Comparison of ENCODE assay signal across 31 cellular contexts in the genomic region with DNA sequence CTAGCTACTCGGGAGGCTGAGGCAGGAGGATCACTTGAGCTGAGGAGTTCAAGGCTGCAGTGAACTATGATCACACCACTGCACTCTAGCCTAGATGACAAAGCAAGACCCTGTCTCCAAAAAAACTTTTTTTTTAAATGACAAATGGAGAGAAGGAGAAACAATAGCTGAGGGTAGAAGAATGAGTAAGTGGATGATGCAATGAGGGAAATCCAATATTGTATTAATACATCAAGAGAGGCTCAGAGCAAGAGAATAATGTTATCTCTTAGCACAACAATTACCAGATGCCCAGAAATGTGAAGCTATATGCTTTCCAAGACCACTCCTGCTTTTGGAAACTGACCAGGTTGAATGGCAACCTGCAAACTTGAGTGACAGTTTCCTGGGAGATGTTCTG. TPM values are rescaled to one million over a fixed set of nuclear protein-coding genes. Genes with fewer than 3 reads are reported as not detected.
"Had no signal": no experiment of that assay in that cellular context is flagged by ENCODE, and none has a peak within 500 bp of the region (broad histone marks: within the 10 kb centered on the region; RNA-seq: fewer than 3 reads in every experiment).

No MANE protein-coding gene starts in this region.

- ATAC-seq: activated CD4-positive, alpha-beta T cell treated with anti-CD3 and anti-CD28 coated beads for 36 hours; activated CD8-positive, alpha-beta T cell treated with anti-CD3 and anti-CD28 coated beads for 36 hours; activated T-cell treated with anti-CD3 and anti-CD28 coated beads, Interleukin-2, amount 50 U/mL, for 4 hours; activated T-helper 17 cell treated with anti-CD3 and anti-CD28 coated beads, Interleukin-2, amount 50 U/mL, for 72 hours; body of pancreas; foreskin keratinocyte; gastrocnemius medialis; heart left ventricle had no signal

- H3K27ac Mint-ChIP-seq: activated CD4-positive, alpha-beta T cell treated with anti-CD3 and anti-CD28 coated beads for 36 hours; activated CD4-positive, alpha-beta T cell treated with anti-CD3 and anti-CD28 coated beads, Interleukin-2, amount 10 ng/mL, durations not matched to agents 7 days and 5 days; activated CD8-positive, alpha-beta T cell treated with anti-CD3 and anti-CD28 coated beads for 36 hours; activated naive CD8-positive, alpha-beta T cell; activated T-helper 17 cell treated with anti-CD3 and anti-CD28 coated beads, Interleukin-2, amount 50 U/mL, for 72 hours had no signal

- H3K4me3 ChIP-seq: body of pancreas, cardiac muscle cell, colonic mucosa, esophagus squamous epithelium, gastrocnemius medialis, heart left ventricle had no signal

- H3K36me3 Mint-ChIP-seq: activated naive CD8-positive, alpha-beta T cell had no signal

- H3K27me3 ChIP-seq: body of pancreas, cardiac muscle cell, colonic mucosa, esophagus squamous epithelium, foreskin keratinocyte had no signal

- H3K36me3 ChIP-seq: cardiac muscle cell, colonic mucosa, esophagus squamous epithelium, gastrocnemius medialis, heart left ventricle had no signal

- FAIRE-seq: endometrium had no signal

- H3K27me3 Mint-ChIP-seq: activated CD4-positive, alpha-beta T cell treated with anti-CD3 and anti-CD28 coated beads for 36 hours; activated CD8-positive, alpha-beta T cell treated with anti-CD3 and anti-CD28 coated beads for 36 hours; activated naive CD8-positive, alpha-beta T cell; activated T-helper 17 cell treated with anti-CD3 and anti-CD28 coated beads, Interleukin-2, amount 50 U/mL, for 72 hours had no signal

- H3K4me3 Mint-ChIP-seq: activated CD4-positive, alpha-beta T cell treated with anti-CD3 and anti-CD28 coated beads for 36 hours; activated CD4-positive, alpha-beta T cell treated with anti-CD3 and anti-CD28 coated beads, Interleukin-2, amount 10 ng/mL, durations not matched to agents 7 days and 5 days; activated CD8-positive, alpha-beta T cell treated with anti-CD3 and anti-CD28 coated beads for 36 hours; activated naive CD8-positive, alpha-beta T cell; activated T-cell treated with anti-CD3 and anti-CD28 coated beads, Interleukin-2, amount 50 U/mL, for 4 hours; activated T-helper 17 cell treated with anti-CD3 and anti-CD28 coated beads, Interleukin-2, amount 50 U/mL, for 72 hours had no signal

- H3K4me1 Mint-ChIP-seq: activated CD4-positive, alpha-beta T cell treated with anti-CD3 and anti-CD28 coated beads for 36 hours; activated CD4-positive, alpha-beta T cell treated with anti-CD3 and anti-CD28 coated beads, Interleukin-2, amount 10 ng/mL, durations not matched to agents 7 days and 5 days; activated T-helper 17 cell treated with anti-CD3 and anti-CD28 coated beads, Interleukin-2, amount 50 U/mL, for 72 hours had no signal

- H3K9me3 Mint-ChIP-seq: activated CD4-positive, alpha-beta T cell treated with anti-CD3 and anti-CD28 coated beads, Interleukin-2, amount 10 ng/mL, durations not matched to agents 7 days and 5 days; activated CD8-positive, alpha-beta T cell treated with anti-CD3 and anti-CD28 coated beads for 36 hours; activated T-cell treated with anti-CD3 and anti-CD28 coated beads, Interleukin-2, amount 50 U/mL, for 4 hours; activated T-helper 17 cell treated with anti-CD3 and anti-CD28 coated beads, Interleukin-2, amount 50 U/mL, for 72 hours had no signal

- DNase-seq: activated CD4-positive, alpha-beta T cell treated with anti-CD3 and anti-CD28 coated beads for 36 hours; activated CD4-positive, alpha-beta T cell treated with anti-CD3 and anti-CD28 coated beads, Interleukin-2, amount 10 ng/mL, durations not matched to agents 7 days and 5 days; activated CD4-positive, alpha-beta T cell treated with anti-CD3 and anti-CD28 coated beads, Interleukin-2, amount 50 U/mL, for 48 hours; activated CD4-positive, CD25-positive, alpha-beta regulatory T cell; activated CD4-positive, CD25-positive, alpha-beta regulatory T cell treated with anti-CD3 and anti-CD28 coated beads, Interleukin-2, amount 50 U/mL, for 72 hours; activated CD8-positive, alpha-beta memory T cell treated with anti-CD3 and anti-CD28 coated beads for 24 hours; activated CD8-positive, alpha-beta T cell treated with anti-CD3 and anti-CD28 coated beads for 36 hours; activated effector memory CD4-positive, alpha-beta T cell treated with Interleukin-2 at 50 U/mL for 16 hours; activated gamma-delta T cell treated with Interleukin-2 at 50 U/mL for 16 hours; activated naive CD4-positive, alpha-beta T cell treated with anti-CD3 and anti-CD28 coated beads, Interleukin-2, amount 50 U/mL, for 16 hours; activated naive CD4-positive, alpha-beta T cell treated with Interleukin-2 at 50 U/mL for 16 hours; activated T-cell treated with anti-CD3 and anti-CD28 coated beads, Interleukin-2, amount 50 U/mL, for 4 hours; amniotic stem cell; anterior cingulate cortex; body of pancreas; central memory CD4-positive, alpha-beta T cell; cerebellar nuclear complex; colonic mucosa; effector CD8-positive, alpha-beta T cell; erythroblast; esophagus squamous epithelium; foreskin keratinocyte; gastrocnemius medialis; glutamatergic neuron; heart left ventricle; T-helper 2 cell had no signal

RNA-seq across cellular contexts. Expression of gene GPR173, which starts 19.9 kb away (rescaled TPM):
- total RNA-seq: activated CD4-positive, alpha-beta T cell treated with anti-CD3 and anti-CD28 coated beads, Interleukin-2, amount 10 ng/mL, durations not matched to agents 7 days and 5 days; activated T-helper 17 cell treated with anti-CD3 and anti-CD28 coated beads, Interleukin-2, amount 50 U/mL, for 72 hours; T-helper 1 cell treated with Interleukin-12 subunit alpha and Interleukin-12 subunit beta and Interleukin-4 antibody, amounts not matched to agents 30 ng/mL and 1 ng/mL, for 36 hours had no signal
